ENCODE assay signal across 9 cellular contexts in the genomic region with DNA sequence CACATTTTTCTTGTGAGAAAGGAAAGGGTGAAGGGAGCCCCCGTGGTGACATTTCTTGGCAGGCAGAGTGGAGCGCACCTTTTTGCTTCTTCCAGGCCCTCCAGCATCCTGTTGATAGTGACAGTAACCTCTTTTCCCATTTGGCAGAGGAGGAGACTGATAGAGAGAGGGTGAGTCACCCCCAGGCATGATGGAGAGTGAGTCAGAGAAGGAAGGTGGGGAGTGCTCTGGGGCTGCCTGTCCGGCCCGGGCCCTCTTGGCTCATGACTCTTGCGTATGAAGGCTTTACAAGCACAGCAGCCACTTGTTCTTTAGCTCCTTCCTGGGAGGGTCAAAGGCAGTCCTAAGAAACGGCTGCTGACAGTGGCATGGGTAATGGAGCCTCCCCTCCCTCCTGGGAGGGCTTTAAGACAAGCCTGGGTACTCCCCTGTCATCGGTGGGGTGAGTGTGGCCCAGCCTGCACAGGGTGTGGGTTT. TPM values are rescaled to one million over a fixed set of nuclear protein-coding genes. Genes with fewer than 3 reads are reported as not detected.
A peak's percentile ranks its signal among the peaks of the same experiment; 100 is the strongest.
DNase-seq lines count a peak whose midpoint lies in the region; ATAC-seq, FAIRE-seq and TF ChIP-seq lines count a peak whose summit lies in the region.
"Had no signal": no experiment of that assay in that cellular context is flagged by ENCODE, and none has a peak within 500 bp of the region (broad histone marks: within the 10 kb centered on the region; RNA-seq: fewer than 3 reads in every experiment).

No MANE protein-coding gene starts in this region.

- H3K4me3 Mint-ChIP-seq in activated CD4-positive, alpha-beta T cell treated with anti-CD3 and anti-CD28 coated beads, Interleukin-2, amount 10 ng/mL, durations not matched to agents 7 days and 5 days, result no peak overlapping the region

- H3K36me3 ChIP-seq in K562 (ENCODE audit: control insufficient read depth, insufficient read depth, low read length), result no peaks in the 10 kb centered on the region

- no peaks in the 10 kb centered on the region for H3K4me1 Mint-ChIP-seq in activated CD4-positive, alpha-beta T cell treated with anti-CD3 and anti-CD28 coated beads, Interleukin-2, amount 10 ng/mL, durations not matched to agents 7 days and 5 days

- peak overlapping the region; percentile 36 for H3K4me2 ChIP-seq in K562 (ENCODE audit: insufficient read depth, low read length)

- H3K27me3 Mint-ChIP-seq in activated CD4-positive, alpha-beta T cell treated with anti-CD3 and anti-CD28 coated beads, Interleukin-2, amount 10 ng/mL, durations not matched to agents 7 days and 5 days, result no peaks in the 10 kb centered on the region

- intact Hi-C loops in K562 (cut with micrococcal nuclease), result no loop called here

- TF ChIP-seq RAD21 in K562 (CRISPR knock-in tag; conservative IDR thresholded peaks at IDR 0.05 in 1 of 2, IDR thresholded peaks at IDR 0.05 in 1 of 2), result 0 out of 4 replicates have a peak, but pooled peaks of 1 of the 2 experiments have one; percentile 2

- TF ChIP-seq CTCF in AG04450 (IDR thresholded peaks at IDR 0.05; ENCODE audit: low read depth, low read length) (no peak), K562 (IDR thresholded peaks at IDR 0.05 in 2 of 3, conservative IDR thresholded peaks at IDR 0.05 in 1 of 3; ENCODE audit: insufficient read depth in 2 of 3, low read depth in 1 of 3, low read length in 3 of 3) (no peak; a peak in 1 of 6 replicates), GM13977 (IDR thresholded peaks at IDR 0.05; ENCODE audit: extremely low read depth, insufficient read depth, missing control alignments) (no peak)

- BruUV-seq in K562 (replicated peaks; lab: Mats Ljungman, UMichigan), result no TSS peak

- POLR2A ChIA-PET in AG04450 (lab: Yijun Ruan, JAX), result no interaction called here
- POLR2A ChIA-PET in K562 (lab: Yijun Ruan, JAX), result interaction anchor here (0.6 to 0.7 kb wide), 2 partner anchors 232 to 1754 kb away, joined by 3 to 4 read pairs; no protein-coding TSS in a partner anchor
- POLR2A ChIA-PET in activated CD4-positive, alpha-beta T cell treated with anti-CD3 and anti-CD28 coated beads, Interleukin-2, amount 10 ng/mL, durations not matched to agents 7 days and 5 days (lab: Charles Lee), result no interaction called here

- CTCF ChIA-PET in AG04450 (lab: Charles Lee) (interaction anchor here (0.6 to 7.9 kb wide), 4 partner anchors 7 to 50 kb away, joined by 3 to 82 read pairs (median 7); no protein-coding TSS in a partner anchor), K562 (lab: Yijun Ruan, JAX; ENCODE audit: low intra/inter-chr PET ratio) (interaction anchor here (1.0 kb wide), 1 partner anchor 49 kb away, joined by 3 read pairs; no protein-coding TSS in a partner anchor)
- CTCF ChIA-PET in activated CD4-positive, alpha-beta T cell treated with anti-CD3 and anti-CD28 coated beads, Interleukin-2, amount 10 ng/mL, durations not matched to agents 7 days and 5 days (lab: Charles Lee), result interaction anchor here (0.6 to 2.0 kb wide), 4 partner anchors 10 to 221 kb away, joined by 3 to 4 read pairs (median 4); no protein-coding TSS in a partner anchor

- TF ChIP-seq EP300 in K562 (IDR thresholded peaks at IDR 0.05; ENCODE audit: low read length), result peak; percentile 8; the same call in 1 of the 2 replicates

- H3K4me3 ChIP-seq in AG04450 (ENCODE audit: low read depth, low read length) (no peak overlapping the region), K562 (no peak overlapping the region)

- H3K9me1 ChIP-seq in K562 (ENCODE audit: control insufficient read depth, insufficient read depth, low read length), result peaks cover 4% of the 10 kb centered on the region

- H3K9ac ChIP-seq in K562 (ENCODE audit: insufficient read depth in 1 of 2, low read depth in 2 of 2, low read length in 2 of 2), result peak overlapping the region; percentile 13 to 73; a peak in 2 of 4 replicates

- in situ Hi-C loops in K562 (cut with MboI), result no loop called here
- in situ Hi-C loops in GM13977 (cut with MboI; ENCODE audit: low pct_unique_long_range_greater_than_20kb, low sequenced_read_pairs, unreplicated experiment), result no loop called here

- TF ChIP-seq POLR2A in K562 (conservative IDR thresholded peaks at IDR 0.05), result no peak

- ATAC-seq in K562, result peak; percentile 91
- ATAC-seq in HG02610 (IDR thresholded peaks at IDR 0.05; ENCODE audit: unreplicated experiment), result no peak

- H3K27ac ChIP-seq in AG04450 (ENCODE audit: low read depth, low read length) (peak overlapping the region; percentile 80), K562 (ENCODE audit: extremely low read depth, low read depth, low read length) (peak overlapping the region; percentile 70; the same call in 2 of the 3 replicates)

- no peaks in the 10 kb centered on the region for H3K36me3 Mint-ChIP-seq in activated CD4-positive, alpha-beta T cell treated with anti-CD3 and anti-CD28 coated beads, Interleukin-2, amount 10 ng/mL, durations not matched to agents 7 days and 5 days (ENCODE audit: low read depth)

- FAIRE-seq in K562 (lab: Jason Lieb, UNC), result peak; percentile 98

- H3K9me3 Mint-ChIP-seq in activated CD4-positive, alpha-beta T cell treated with anti-CD3 and anti-CD28 coated beads, Interleukin-2, amount 10 ng/mL, durations not matched to agents 7 days and 5 days, result no peaks in the 10 kb centered on the region

- H2AFZ ChIP-seq in K562 (ENCODE audit: low read depth, low read length), result peak overlapping the region; percentile 81

- H3K4me1 ChIP-seq in K562 (replicated peaks in 1 of 2; ENCODE audit: control insufficient read depth in 2 of 2, insufficient read depth in 2 of 2, low read length in 2 of 2), result peaks cover 11 to 31% of the 10 kb centered on the region in 2 experiments

- H4K20me1 ChIP-seq in K562 (replicated peaks; ENCODE audit: control insufficient read depth, insufficient read depth, low read length), result no peaks in the 10 kb centered on the region

- H3K9me3 ChIP-seq in AG04450 (ENCODE audit: control insufficient read depth, insufficient read depth, low read length) (no peaks in the 10 kb centered on the region), K562 (replicated peaks; ENCODE audit: control insufficient read depth, insufficient read depth, low read depth, low read length) (no peaks in the 10 kb centered on the region)

- DNase-seq in AG04450 (ENCODE audit: low read depth, low spot score) (peak; percentile 57), HT1080 (ENCODE audit: low read depth) (peak; percentile 99), K562 (ENCODE audit: extremely low read depth in 1 of 4, low spot score in 3 of 4) (peak; percentile 86 to 90 (median 86)), lung microvascular endothelial cell (ENCODE audit: low read depth in 2 of 2) (peak; percentile 78 to 97), occipital lobe (lab: John Stamatoyannopoulos, UW) (no peak), GM13977 (ENCODE audit: low spot score) (no peak)
- DNase-seq in activated CD4-positive, alpha-beta T cell treated with anti-CD3 and anti-CD28 coated beads, Interleukin-2, amount 10 ng/mL, durations not matched to agents 7 days and 5 days, result no peak
- DNase-seq: activated CD8-positive, alpha-beta memory T cell treated with anti-CD3 and anti-CD28 coated beads for 24 hours had no signal

- WGBS in K562 (ENCODE audit: insufficient coverage, low coverage, missing lambda C conversion rate), result 0% methylated on average over 7 of the region's 7 CpGs

- H3K27ac Mint-ChIP-seq in activated CD4-positive, alpha-beta T cell treated with anti-CD3 and anti-CD28 coated beads, Interleukin-2, amount 10 ng/mL, durations not matched to agents 7 days and 5 days, result no peak overlapping the region

- H3K27me3 ChIP-seq in AG04450 (ENCODE audit: control insufficient read depth, insufficient read depth, low read length) (peaks cover 3% of the 10 kb centered on the region), K562 (ENCODE audit: control insufficient read depth in 2 of 2, insufficient read depth in 2 of 2, low read length in 2 of 2) (peaks cover 0 to 10% of the 10 kb centered on the region in 2 experiments; a peak in 2 of 5 replicates)

- no peaks in the 10 kb centered on the region for H3K79me2 ChIP-seq in K562 (ENCODE audit: control insufficient read depth, insufficient read depth, low read length)

RNA-seq across cellular contexts. Expression of gene ANKRD63, which starts 16.0 kb away (rescaled TPM):
- polyA plus RNA-seq in AG04450 (2011; rRNA removed), result not detected in 2 replicates
- polyA minus RNA-seq in AG04450 (2011; rRNA and poly(A)+ RNA removed), result not detected in 2 replicates
- total RNA-seq in HT1080 (2014; rRNA removed; shearing (Covaris generic)), result not detected in 2 replicates
- not detected in 2 replicates for polyA plus RNA-seq in HT1080 (2015; cell fraction: cytosol; rRNA removed)
- not detected in 2 replicates for polyA plus RNA-seq in HT1080 (2015; cell fraction: nucleus; rRNA removed)
- 1.5 TPM in 1 of 2 replicates, not detected in the other for total RNA-seq in K562 (2011; cell fraction: chromatin; rRNA removed; ENCODE audit: low replicate concordance)
- total RNA-seq in K562 (2011; cell fraction: nucleolus; rRNA removed), result 0.92 and 2.5 TPM in 2 replicates
- total RNA-seq in K562 (2011; cell fraction: nucleoplasm; rRNA removed), result not detected in 2 replicates
- 2.0 and 2.5 TPM in 2 replicates for total RNA-seq in K562 (2014; rRNA removed)
- total RNA-seq in K562 (2014; rRNA removed; fragmentation: Illumina TruSeq; extraction: Trizol), result not detected in 2 replicates
- not detected in 2 replicates for total RNA-seq in K562 (2015; rRNA removed; fragmentation: Illumina TruSeq; extraction: Trizol)
- total RNA-seq in K562 (2021), result 1.8 and 2.5 TPM in 2 replicates
- polyA plus RNA-seq in K562 (2011; rRNA removed), result 0.19 TPM in 1 of 2 replicates, not detected in the other
- 0.24 and 2.1 TPM in 2 replicates for polyA plus RNA-seq in K562 (2011; cell fraction: cytosol; rRNA removed)
- polyA plus RNA-seq in K562 (2011; cell fraction: nucleus; rRNA removed), result 2.7 and 5.3 TPM in 2 replicates
- polyA plus RNA-seq in K562 (2012), result 0.60 and 1.1 TPM in 2 replicates
- not detected in 2 replicates for polyA plus RNA-seq in K562 (2014; fragmentation: Illumina TruSeq; extraction: Trizol)
- polyA plus RNA-seq in K562 (2014; fragmentation: Nextera tagmentation; extraction: Ambion mirVana), result not detected
- polyA plus RNA-seq in K562 (2014; rRNA removed), result 0.63 and 1.3 TPM in 2 replicates
- polyA minus RNA-seq in K562 (2011; rRNA and poly(A)+ RNA removed), result not detected in 2 replicates
- 1.5 and 3.5 TPM in 2 replicates for polyA minus RNA-seq in K562 (2011; cell fraction: cytosol; rRNA and poly(A)+ RNA removed)
- 3.4 and 3.7 TPM in 2 replicates for polyA minus RNA-seq in K562 (2011; cell fraction: nucleus; rRNA and poly(A)+ RNA removed)
- total RNA-seq in lung microvascular endothelial cell, result not detected in 2 replicates
- not detected for total RNA-seq in occipital lobe
- total RNA-seq in activated CD4-positive, alpha-beta T cell treated with anti-CD3 and anti-CD28 coated beads, Interleukin-2, amount 10 ng/mL, durations not matched to agents 7 days and 5 days, result under 1 TPM in 1 of 2 experiments, not detected in 1; 0.17 TPM

RNA-seq across cellular contexts. Expression of gene PAK6, which starts 28.0 kb away (rescaled TPM):
- polyA plus RNA-seq in AG04450 (2011; rRNA removed) (not detected in 2 replicates), K562 (2011; rRNA removed) (0.28 and 0.74 TPM in 2 replicates), K562 (2014; fragmentation: Illumina TruSeq; extraction: Trizol) (0.16 and 0.33 TPM in 2 replicates), K562 (2014; fragmentation: Nextera tagmentation; extraction: Ambion mirVana) (under 1 TPM in 1 of 2 experiments, not detected in 1; 0.03 TPM), K562 (2014; rRNA removed) (0.04 and 0.07 TPM in 2 replicates)
- not detected in 2 replicates for polyA minus RNA-seq in AG04450 (2011; rRNA and poly(A)+ RNA removed)
- total RNA-seq in HT1080 (2014; rRNA removed; shearing (Covaris generic)), result 0.02 and 0.03 TPM in 2 replicates
- polyA plus RNA-seq in HT1080 (2015; cell fraction: cytosol; rRNA removed), result 0.07 and 0.10 TPM in 2 replicates
- 0.06 TPM in 1 of 2 replicates, not detected in the other for polyA plus RNA-seq in HT1080 (2015; cell fraction: nucleus; rRNA removed)
- total RNA-seq in K562 (2011; cell fraction: chromatin; rRNA removed; ENCODE audit: low replicate concordance), result 0.25 and 1.3 TPM in 2 replicates
- total RNA-seq in K562 (2011; cell fraction: nucleolus; rRNA removed), result 0.66 and 1.8 TPM in 2 replicates
- 0.15 and 1.8 TPM in 2 replicates for total RNA-seq in K562 (2011; cell fraction: nucleoplasm; rRNA removed)
- total RNA-seq in K562 (2014; rRNA removed) (0.08 and 0.09 TPM in 2 replicates), K562 (2014; rRNA removed; fragmentation: Illumina TruSeq; extraction: Trizol) (0.22 TPM in 1 of 2 replicates, not detected in the other), K562 (2015; rRNA removed; fragmentation: Illumina TruSeq; extraction: Trizol) (0.08 TPM in 1 of 2 replicates, not detected in the other), K562 (2021) (0.20 and 0.47 TPM in 2 replicates), lung microvascular endothelial cell (not detected in 2 replicates), occipital lobe (11.2 TPM)
- polyA plus RNA-seq in K562 (2011; cell fraction: cytosol; rRNA removed), result 0.25 and 2.2 TPM in 2 replicates
- polyA plus RNA-seq in K562 (2011; cell fraction: nucleus; rRNA removed), result 0.18 and 2.1 TPM in 2 replicates
- polyA plus RNA-seq in K562 (2012), result 0.17 and 0.33 TPM in 2 replicates
- polyA minus RNA-seq in K562 (2011; rRNA and poly(A)+ RNA removed), result 0.15 and 0.25 TPM in 2 replicates
- 1.1 TPM in 1 of 2 replicates, not detected in the other for polyA minus RNA-seq in K562 (2011; cell fraction: cytosol; rRNA and poly(A)+ RNA removed)
- 0.33 and 2.3 TPM in 2 replicates for polyA minus RNA-seq in K562 (2011; cell fraction: nucleus; rRNA and poly(A)+ RNA removed)
- under 1 TPM; 0.35 to 0.47 TPM for total RNA-seq in activated CD4-positive, alpha-beta T cell treated with anti-CD3 and anti-CD28 coated beads, Interleukin-2, amount 10 ng/mL, durations not matched to agents 7 days and 5 days

RNA-seq across cellular contexts. Expression of gene PLCB2, which starts 40.9 kb away (rescaled TPM):
- polyA plus RNA-seq in AG04450 (2011; rRNA removed), result 0.24 and 0.32 TPM in 2 replicates
- polyA minus RNA-seq in AG04450 (2011; rRNA and poly(A)+ RNA removed), result 0.23 and 0.26 TPM in 2 replicates
- total RNA-seq in HT1080 (2014; rRNA removed; shearing (Covaris generic)), result 0.16 and 0.40 TPM in 2 replicates
- polyA plus RNA-seq in HT1080 (2015; cell fraction: cytosol; rRNA removed), result 0.54 and 1.3 TPM in 2 replicates
- 0.39 and 1.9 TPM in 2 replicates for polyA plus RNA-seq in HT1080 (2015; cell fraction: nucleus; rRNA removed)
- total RNA-seq in K562 (2011; cell fraction: chromatin; rRNA removed; ENCODE audit: low replicate concordance), result 12.9 and 33.6 TPM in 2 replicates
- 15.5 and 22.3 TPM in 2 replicates for total RNA-seq in K562 (2011; cell fraction: nucleolus; rRNA removed)
- total RNA-seq in K562 (2011; cell fraction: nucleoplasm; rRNA removed), result 11.8 and 13.5 TPM in 2 replicates
- total RNA-seq in K562 (2014; rRNA removed), result 6.9 and 7.1 TPM in 2 replicates
- 3.4 and 4.1 TPM in 2 replicates for total RNA-seq in K562 (2014; rRNA removed; fragmentation: Illumina TruSeq; extraction: Trizol)
- total RNA-seq in K562 (2015; rRNA removed; fragmentation: Illumina TruSeq; extraction: Trizol), result 10.0 and 10.8 TPM in 2 replicates
- total RNA-seq in K562 (2021), result 11.2 and 11.6 TPM in 2 replicates
- 8.0 and 25.4 TPM in 2 replicates for polyA plus RNA-seq in K562 (2011; rRNA removed)
- polyA plus RNA-seq in K562 (2011; cell fraction: cytosol; rRNA removed), result 10.9 and 18.6 TPM in 2 replicates
- polyA plus RNA-seq in K562 (2011; cell fraction: nucleus; rRNA removed), result 111 and 184 TPM in 2 replicates
- 14.5 and 45.8 TPM in 2 replicates for polyA plus RNA-seq in K562 (2012)
- polyA plus RNA-seq in K562 (2014; fragmentation: Illumina TruSeq; extraction: Trizol), result 9.0 and 9.5 TPM in 2 replicates
- under 1 TPM; 0.37 to 0.59 TPM for polyA plus RNA-seq in K562 (2014; fragmentation: Nextera tagmentation; extraction: Ambion mirVana)
- 12.3 and 13.2 TPM in 2 replicates for polyA plus RNA-seq in K562 (2014; rRNA removed)
- polyA minus RNA-seq in K562 (2011; rRNA and poly(A)+ RNA removed), result 6.1 and 8.4 TPM in 2 replicates
- 5.0 and 9.4 TPM in 2 replicates for polyA minus RNA-seq in K562 (2011; cell fraction: cytosol; rRNA and poly(A)+ RNA removed)
- polyA minus RNA-seq in K562 (2011; cell fraction: nucleus; rRNA and poly(A)+ RNA removed), result 17.9 and 45.7 TPM in 2 replicates
- total RNA-seq in lung microvascular endothelial cell, result under 0.01 and 0.44 TPM in 2 replicates
- 3.3 TPM for total RNA-seq in occipital lobe
- 100 to 1,000 TPM; 195 to 196 TPM for total RNA-seq in activated CD4-positive, alpha-beta T cell treated with anti-CD3 and anti-CD28 coated beads, Interleukin-2, amount 10 ng/mL, durations not matched to agents 7 days and 5 days

RNA-seq across cellular contexts. Expression of gene INAFM2, which starts 56.6 kb away (rescaled TPM):
- polyA plus RNA-seq in AG04450 (2011; rRNA removed) (10.4 and 11.4 TPM in 2 replicates), K562 (2011; rRNA removed) (26.7 and 27.9 TPM in 2 replicates), K562 (2014; fragmentation: Illumina TruSeq; extraction: Trizol) (20.3 and 25.5 TPM in 2 replicates), K562 (2014; fragmentation: Nextera tagmentation; extraction: Ambion mirVana) (10 to 100 TPM; 11.8 to 12.3 TPM), K562 (2014; rRNA removed) (27.2 and 28.2 TPM in 2 replicates)
- polyA minus RNA-seq in AG04450 (2011; rRNA and poly(A)+ RNA removed), result 5.0 and 6.6 TPM in 2 replicates
- 23.9 and 28.7 TPM in 2 replicates for total RNA-seq in HT1080 (2014; rRNA removed; shearing (Covaris generic))
- 22.9 and 26.2 TPM in 2 replicates for polyA plus RNA-seq in HT1080 (2015; cell fraction: cytosol; rRNA removed)
- polyA plus RNA-seq in HT1080 (2015; cell fraction: nucleus; rRNA removed), result 19.3 and 24.8 TPM in 2 replicates
- 19.1 and 21.1 TPM in 2 replicates for total RNA-seq in K562 (2011; cell fraction: chromatin; rRNA removed; ENCODE audit: low replicate concordance)
- total RNA-seq in K562 (2011; cell fraction: nucleolus; rRNA removed), result 18.6 and 23.8 TPM in 2 replicates
- 30.2 and 44.3 TPM in 2 replicates for total RNA-seq in K562 (2011; cell fraction: nucleoplasm; rRNA removed)
- total RNA-seq in K562 (2014; rRNA removed) (27.1 and 27.8 TPM in 2 replicates), K562 (2014; rRNA removed; fragmentation: Illumina TruSeq; extraction: Trizol) (29.1 and 30.4 TPM in 2 replicates), K562 (2015; rRNA removed; fragmentation: Illumina TruSeq; extraction: Trizol) (29.4 and 32.1 TPM in 2 replicates), K562 (2021) (37.4 and 43.1 TPM in 2 replicates), lung microvascular endothelial cell (11.3 and 14.1 TPM in 2 replicates), occipital lobe (14.8 TPM)
- polyA plus RNA-seq in K562 (2011; cell fraction: cytosol; rRNA removed), result 12.9 and 15.5 TPM in 2 replicates
- 17.8 and 18.7 TPM in 2 replicates for polyA plus RNA-seq in K562 (2011; cell fraction: nucleus; rRNA removed)
- polyA plus RNA-seq in K562 (2012), result 20.1 and 23.2 TPM in 2 replicates
- 18.1 and 20.4 TPM in 2 replicates for polyA minus RNA-seq in K562 (2011; rRNA and poly(A)+ RNA removed)
- polyA minus RNA-seq in K562 (2011; cell fraction: cytosol; rRNA and poly(A)+ RNA removed), result 15.7 TPM in 2 replicates
- 6.6 and 16.3 TPM in 2 replicates for polyA minus RNA-seq in K562 (2011; cell fraction: nucleus; rRNA and poly(A)+ RNA removed)
- total RNA-seq in activated CD4-positive, alpha-beta T cell treated with anti-CD3 and anti-CD28 coated beads, Interleukin-2, amount 10 ng/mL, durations not matched to agents 7 days and 5 days, result 1 to 10 TPM; 6.6 to 8.5 TPM

Comparison
In these comparisons a context has a peak if more than half of its experiments do, and no peak if none do; other contexts are left out.
1. DNase-seq: peak in AG04450 (single experiment), HT1080 (single experiment), K562 (4 of 4) and lung microvascular endothelial cell (2 of 2); none in occipital lobe (single experiment), activated CD4-positive, alpha-beta T cell treated with anti-CD3 and anti-CD28 coated beads, Interleukin-2, amount 10 ng/mL, durations not matched to agents 7 days and 5 days (single experiment) and GM13977 (single experiment).
2. RNA of gene PLCB2, which starts 40.9 kb away (total RNA-seq): 195 to 196 TPM in activated CD4-positive, alpha-beta T cell treated with anti-CD3 and anti-CD28 coated beads, Interleukin-2, amount 10 ng/mL, durations not matched to agents 7 days and 5 days; 3.4 to 33.6 TPM in K562, 3.3 TPM in occipital lobe (single experiment), 0.16 to 0.40 TPM in HT1080 and under 0.01 to 0.44 TPM in lung microvascular endothelial cell; every median in the first group is over 4 times any median in the second.